ENCODE assay signal across 18 cellular contexts in the genomic region with DNA sequence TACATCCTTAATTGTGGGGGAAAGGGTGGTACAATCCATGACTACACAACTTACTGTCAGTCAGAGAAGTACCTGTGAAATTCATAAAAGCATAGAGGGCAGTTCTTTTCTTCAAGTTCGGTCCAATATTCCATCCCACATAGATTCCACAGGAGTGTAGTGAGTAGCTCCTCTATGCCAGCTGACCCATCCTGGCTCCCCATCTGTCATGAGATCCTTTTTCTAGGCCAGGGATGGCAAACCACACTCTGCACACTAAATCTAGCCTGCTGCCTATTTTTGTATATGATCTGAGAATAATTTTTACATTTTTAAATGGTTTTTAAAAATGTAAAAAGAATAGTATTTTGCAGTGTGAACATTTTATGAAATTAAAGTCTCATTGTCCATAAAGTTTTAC.
"Had no signal": no experiment of that assay in that cellular context is flagged by ENCODE, and none has a peak within 500 bp of the region (broad histone marks: within the 10 kb centered on the region; RNA-seq: fewer than 3 reads in every experiment).

No MANE protein-coding gene starts in this region.

- H3K27me3 ChIP-seq: pancreas, tibial nerve, uterus had no signal

- H3K36me3 ChIP-seq: left ventricle myocardium inferior, pancreas, prostate gland, spleen, tibial nerve, uterus had no signal

- H3K27ac ChIP-seq: left ventricle myocardium inferior, pancreas, prostate gland, spleen, tibial nerve, uterus had no signal

- H3K9me3 ChIP-seq: left ventricle myocardium inferior, pancreas, prostate gland, spleen, tibial nerve, uterus had no signal

- H3K4me1 ChIP-seq: prostate gland, spleen had no signal

- H3K4me3 ChIP-seq: left ventricle myocardium inferior, lung, pancreas, prostate gland, spleen, tibial nerve, uterus had no signal

- DNase-seq: hypothalamus; islet precursor cell; left ventricle myocardium inferior; mesendoderm; naive thymus-derived CD4-positive, alpha-beta T cell; pancreas; retina; right cardiac atrium; small intestine; spleen; stimulated activated CD4-positive, alpha-beta T cell treated with anti-CD3 and anti-CD28 coated beads, Interleukin-4, amount 100 ng/mL, for 24 hours; stimulated activated naive CD4-positive, alpha-beta T cell treated with Interleukin-2 at 50 U/mL for 16 hours; stimulated activated naive CD8-positive, alpha-beta T cell treated with anti-CD3 and anti-CD28 coated beads, Interleukin-15, amount 100 ng/mL, for 72 hours; substantia nigra; uterus had no signal
